Comparison of ENCODE assay signal across 1 cellular context in the genomic region with DNA sequence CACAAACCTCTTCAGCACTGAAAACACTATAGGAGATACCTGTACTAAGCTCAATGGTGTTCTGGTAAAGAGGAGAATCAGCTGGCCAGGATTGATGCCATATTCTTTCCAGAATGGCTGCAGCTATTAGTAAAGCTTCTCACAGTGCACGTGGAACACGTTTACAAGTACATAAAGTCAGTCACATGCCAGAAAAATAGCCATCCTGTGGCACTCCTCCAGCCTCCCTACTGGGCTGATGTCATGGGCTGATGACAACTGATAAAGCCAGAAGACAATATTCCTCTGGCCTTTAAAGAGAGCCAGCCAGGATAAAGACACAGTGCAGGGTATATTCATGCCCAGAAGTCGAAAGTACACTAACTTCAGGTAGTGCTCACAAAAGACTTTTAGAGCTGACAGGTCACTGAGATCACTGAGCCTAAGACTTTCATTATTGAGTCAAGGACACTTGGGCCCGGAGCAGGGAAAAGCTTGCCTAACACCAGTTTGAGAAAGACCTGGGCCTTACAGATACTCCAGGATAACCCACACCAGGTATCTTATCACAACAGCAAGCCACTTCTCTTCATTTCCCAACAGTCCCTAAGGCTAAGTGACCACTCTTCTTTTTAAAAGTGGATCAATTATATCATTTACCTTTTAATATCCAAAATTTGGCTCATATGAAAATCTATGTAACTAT.
A peak's percentile ranks its signal among the peaks of the same experiment; 100 is the strongest.
TF ChIP-seq lines count a peak whose summit lies in the region.

No MANE protein-coding gene starts in this region.

TF ChIP-seq in K562, 482 proteins besides CTCF, POLR2A, EP300 and RAD21 (continued from another document and continues in another):
- TF ChIP-seq, protein P1, sequence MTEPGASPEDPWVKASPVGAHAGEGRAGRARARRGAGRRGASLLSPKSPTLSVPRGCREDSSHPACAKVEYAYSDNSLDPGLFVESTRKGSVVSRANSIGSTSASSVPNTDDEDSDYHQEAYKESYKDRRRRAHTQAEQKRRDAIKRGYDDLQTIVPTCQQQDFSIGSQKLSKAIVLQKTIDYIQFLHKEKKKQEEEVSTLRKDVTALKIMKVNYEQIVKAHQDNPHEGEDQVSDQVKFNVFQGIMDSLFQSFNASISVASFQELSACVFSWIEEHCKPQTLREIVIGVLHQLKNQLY (CRISPR knock-in tag; conservative IDR thresholded peaks at IDR 0.05): no peak
- TF ChIP-seq GABPB1 (CRISPR knock-in tag; IDR thresholded peaks at IDR 0.05) (no peak), ZNF212 (CRISPR knock-in tag; IDR thresholded peaks at IDR 0.05) (no peak), POLR2AphosphoS5 (IDR thresholded peaks at IDR 0.05; ENCODE audit: control insufficient read depth, insufficient read depth, low read depth, low read length) (0 out of 2 replicates have a peak, but pooled peaks have one; percentile 19), ZNF76 (CRISPR knock-in tag; IDR thresholded peaks at IDR 0.05; ENCODE audit: borderline replicate concordance) (no peak), KAT2B (IDR thresholded peaks at IDR 0.05; ENCODE audit: low read depth, low read length) (no peak), THRAP3 (IDR thresholded peaks at IDR 0.05; ENCODE audit: borderline replicate concordance) (no peak), PRPF4 (IDR thresholded peaks at IDR 0.05; ENCODE audit: insufficient read depth, low read depth, low read length, poor library complexity, severe bottlenecking) (no peak), ZNF24 (IDR thresholded peaks at IDR 0.05) (no peak), BHLHE40 (IDR thresholded peaks at IDR 0.05; ENCODE audit: low read length) (peak; percentile 89), RBM22 (IDR thresholded peaks at IDR 0.05; ENCODE audit: low read depth, low read length, poor library complexity, severe bottlenecking) (no peak), NFIX (CRISPR knock-in tag; IDR thresholded peaks at IDR 0.05; ENCODE audit: low read depth) (no peak), KDM4B (IDR thresholded peaks at IDR 0.05; ENCODE audit: borderline replicate concordance in 2 of 2, low read depth in 1 of 2) (no peak), E2F3 (CRISPR knock-in tag; IDR thresholded peaks at IDR 0.05) (no peak)
- TF ChIP-seq, protein P2, sequence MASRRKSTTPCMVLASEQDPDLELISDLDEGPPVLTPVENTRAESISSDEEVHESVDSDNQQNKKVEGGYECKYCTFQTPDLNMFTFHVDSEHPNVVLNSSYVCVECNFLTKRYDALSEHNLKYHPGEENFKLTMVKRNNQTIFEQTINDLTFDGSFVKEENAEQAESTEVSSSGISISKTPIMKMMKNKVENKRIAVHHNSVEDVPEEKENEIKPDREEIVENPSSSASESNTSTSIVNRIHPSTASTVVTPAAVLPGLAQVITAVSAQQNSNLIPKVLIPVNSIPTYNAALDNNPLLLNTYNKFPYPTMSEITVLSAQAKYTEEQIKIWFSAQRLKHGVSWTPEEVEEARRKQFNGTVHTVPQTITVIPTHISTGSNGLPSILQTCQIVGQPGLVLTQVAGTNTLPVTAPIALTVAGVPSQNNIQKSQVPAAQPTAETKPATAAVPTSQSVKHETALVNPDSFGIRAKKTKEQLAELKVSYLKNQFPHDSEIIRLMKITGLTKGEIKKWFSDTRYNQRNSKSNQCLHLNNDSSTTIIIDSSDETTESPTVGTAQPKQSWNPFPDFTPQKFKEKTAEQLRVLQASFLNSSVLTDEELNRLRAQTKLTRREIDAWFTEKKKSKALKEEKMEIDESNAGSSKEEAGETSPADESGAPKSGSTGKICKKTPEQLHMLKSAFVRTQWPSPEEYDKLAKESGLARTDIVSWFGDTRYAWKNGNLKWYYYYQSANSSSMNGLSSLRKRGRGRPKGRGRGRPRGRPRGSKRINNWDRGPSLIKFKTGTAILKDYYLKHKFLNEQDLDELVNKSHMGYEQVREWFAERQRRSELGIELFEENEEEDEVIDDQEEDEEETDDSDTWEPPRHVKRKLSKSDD (conservative IDR thresholded peaks at IDR 0.05; ENCODE audit: low read length): no peak
- TF ChIP-seq, protein P3, sequence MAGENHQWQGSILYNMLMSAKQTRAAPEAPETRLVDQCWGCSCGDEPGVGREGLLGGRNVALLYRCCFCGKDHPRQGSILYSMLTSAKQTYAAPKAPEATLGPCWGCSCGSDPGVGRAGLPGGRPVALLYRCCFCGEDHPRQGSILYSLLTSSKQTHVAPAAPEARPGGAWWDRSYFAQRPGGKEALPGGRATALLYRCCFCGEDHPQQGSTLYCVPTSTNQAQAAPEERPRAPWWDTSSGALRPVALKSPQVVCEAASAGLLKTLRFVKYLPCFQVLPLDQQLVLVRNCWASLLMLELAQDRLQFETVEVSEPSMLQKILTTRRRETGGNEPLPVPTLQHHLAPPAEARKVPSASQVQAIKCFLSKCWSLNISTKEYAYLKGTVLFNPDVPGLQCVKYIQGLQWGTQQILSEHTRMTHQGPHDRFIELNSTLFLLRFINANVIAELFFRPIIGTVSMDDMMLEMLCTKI (IDR thresholded peaks at IDR 0.05; ENCODE audit: partially characterized antibody): no peak
- TF ChIP-seq, protein P4, sequence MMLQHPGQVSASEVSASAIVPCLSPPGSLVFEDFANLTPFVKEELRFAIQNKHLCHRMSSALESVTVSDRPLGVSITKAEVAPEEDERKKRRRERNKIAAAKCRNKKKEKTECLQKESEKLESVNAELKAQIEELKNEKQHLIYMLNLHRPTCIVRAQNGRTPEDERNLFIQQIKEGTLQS (IDR thresholded peaks at IDR 0.05): peak; percentile 83
- TF ChIP-seq, protein P4 (CRISPR knock-in tag; conservative IDR thresholded peaks at IDR 0.05): no peak
- TF ChIP-seq, protein P5, sequence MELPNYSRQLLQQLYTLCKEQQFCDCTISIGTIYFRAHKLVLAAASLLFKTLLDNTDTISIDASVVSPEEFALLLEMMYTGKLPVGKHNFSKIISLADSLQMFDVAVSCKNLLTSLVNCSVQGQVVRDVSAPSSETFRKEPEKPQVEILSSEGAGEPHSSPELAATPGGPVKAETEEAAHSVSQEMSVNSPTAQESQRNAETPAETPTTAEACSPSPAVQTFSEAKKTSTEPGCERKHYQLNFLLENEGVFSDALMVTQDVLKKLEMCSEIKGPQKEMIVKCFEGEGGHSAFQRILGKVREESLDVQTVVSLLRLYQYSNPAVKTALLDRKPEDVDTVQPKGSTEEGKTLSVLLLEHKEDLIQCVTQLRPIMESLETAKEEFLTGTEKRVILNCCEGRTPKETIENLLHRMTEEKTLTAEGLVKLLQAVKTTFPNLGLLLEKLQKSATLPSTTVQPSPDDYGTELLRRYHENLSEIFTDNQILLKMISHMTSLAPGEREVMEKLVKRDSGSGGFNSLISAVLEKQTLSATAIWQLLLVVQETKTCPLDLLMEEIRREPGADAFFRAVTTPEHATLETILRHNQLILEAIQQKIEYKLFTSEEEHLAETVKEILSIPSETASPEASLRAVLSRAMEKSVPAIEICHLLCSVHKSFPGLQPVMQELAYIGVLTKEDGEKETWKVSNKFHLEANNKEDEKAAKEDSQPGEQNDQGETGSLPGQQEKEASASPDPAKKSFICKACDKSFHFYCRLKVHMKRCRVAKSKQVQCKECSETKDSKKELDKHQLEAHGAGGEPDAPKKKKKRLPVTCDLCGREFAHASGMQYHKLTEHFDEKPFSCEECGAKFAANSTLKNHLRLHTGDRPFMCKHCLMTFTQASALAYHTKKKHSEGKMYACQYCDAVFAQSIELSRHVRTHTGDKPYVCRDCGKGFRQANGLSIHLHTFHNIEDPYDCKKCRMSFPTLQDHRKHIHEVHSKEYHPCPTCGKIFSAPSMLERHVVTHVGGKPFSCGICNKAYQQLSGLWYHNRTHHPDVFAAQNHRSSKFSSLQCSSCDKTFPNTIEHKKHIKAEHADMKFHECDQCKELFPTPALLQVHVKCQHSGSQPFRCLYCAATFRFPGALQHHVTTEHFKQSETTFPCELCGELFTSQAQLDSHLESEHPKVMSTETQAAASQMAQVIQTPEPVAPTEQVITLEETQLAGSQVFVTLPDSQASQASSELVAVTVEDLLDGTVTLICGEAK (IDR thresholded peaks at IDR 0.05): no peak
- TF ChIP-seq, protein P5 (CRISPR knock-in tag; IDR thresholded peaks at IDR 0.05): no peak
- TF ChIP-seq, protein P6, sequence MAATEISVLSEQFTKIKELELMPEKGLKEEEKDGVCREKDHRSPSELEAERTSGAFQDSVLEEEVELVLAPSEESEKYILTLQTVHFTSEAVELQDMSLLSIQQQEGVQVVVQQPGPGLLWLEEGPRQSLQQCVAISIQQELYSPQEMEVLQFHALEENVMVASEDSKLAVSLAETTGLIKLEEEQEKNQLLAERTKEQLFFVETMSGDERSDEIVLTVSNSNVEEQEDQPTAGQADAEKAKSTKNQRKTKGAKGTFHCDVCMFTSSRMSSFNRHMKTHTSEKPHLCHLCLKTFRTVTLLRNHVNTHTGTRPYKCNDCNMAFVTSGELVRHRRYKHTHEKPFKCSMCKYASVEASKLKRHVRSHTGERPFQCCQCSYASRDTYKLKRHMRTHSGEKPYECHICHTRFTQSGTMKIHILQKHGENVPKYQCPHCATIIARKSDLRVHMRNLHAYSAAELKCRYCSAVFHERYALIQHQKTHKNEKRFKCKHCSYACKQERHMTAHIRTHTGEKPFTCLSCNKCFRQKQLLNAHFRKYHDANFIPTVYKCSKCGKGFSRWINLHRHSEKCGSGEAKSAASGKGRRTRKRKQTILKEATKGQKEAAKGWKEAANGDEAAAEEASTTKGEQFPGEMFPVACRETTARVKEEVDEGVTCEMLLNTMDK (IDR thresholded peaks at IDR 0.05; ENCODE audit: borderline replicate concordance, insufficient read depth, low read depth, low read length, poor library complexity, severe bottlenecking): no peak
- TF ChIP-seq, protein P7, sequence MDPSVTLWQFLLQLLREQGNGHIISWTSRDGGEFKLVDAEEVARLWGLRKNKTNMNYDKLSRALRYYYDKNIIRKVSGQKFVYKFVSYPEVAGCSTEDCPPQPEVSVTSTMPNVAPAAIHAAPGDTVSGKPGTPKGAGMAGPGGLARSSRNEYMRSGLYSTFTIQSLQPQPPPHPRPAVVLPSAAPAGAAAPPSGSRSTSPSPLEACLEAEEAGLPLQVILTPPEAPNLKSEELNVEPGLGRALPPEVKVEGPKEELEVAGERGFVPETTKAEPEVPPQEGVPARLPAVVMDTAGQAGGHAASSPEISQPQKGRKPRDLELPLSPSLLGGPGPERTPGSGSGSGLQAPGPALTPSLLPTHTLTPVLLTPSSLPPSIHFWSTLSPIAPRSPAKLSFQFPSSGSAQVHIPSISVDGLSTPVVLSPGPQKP (CRISPR knock-in tag; IDR thresholded peaks at IDR 0.05): no peak
- TF ChIP-seq, protein P8, sequence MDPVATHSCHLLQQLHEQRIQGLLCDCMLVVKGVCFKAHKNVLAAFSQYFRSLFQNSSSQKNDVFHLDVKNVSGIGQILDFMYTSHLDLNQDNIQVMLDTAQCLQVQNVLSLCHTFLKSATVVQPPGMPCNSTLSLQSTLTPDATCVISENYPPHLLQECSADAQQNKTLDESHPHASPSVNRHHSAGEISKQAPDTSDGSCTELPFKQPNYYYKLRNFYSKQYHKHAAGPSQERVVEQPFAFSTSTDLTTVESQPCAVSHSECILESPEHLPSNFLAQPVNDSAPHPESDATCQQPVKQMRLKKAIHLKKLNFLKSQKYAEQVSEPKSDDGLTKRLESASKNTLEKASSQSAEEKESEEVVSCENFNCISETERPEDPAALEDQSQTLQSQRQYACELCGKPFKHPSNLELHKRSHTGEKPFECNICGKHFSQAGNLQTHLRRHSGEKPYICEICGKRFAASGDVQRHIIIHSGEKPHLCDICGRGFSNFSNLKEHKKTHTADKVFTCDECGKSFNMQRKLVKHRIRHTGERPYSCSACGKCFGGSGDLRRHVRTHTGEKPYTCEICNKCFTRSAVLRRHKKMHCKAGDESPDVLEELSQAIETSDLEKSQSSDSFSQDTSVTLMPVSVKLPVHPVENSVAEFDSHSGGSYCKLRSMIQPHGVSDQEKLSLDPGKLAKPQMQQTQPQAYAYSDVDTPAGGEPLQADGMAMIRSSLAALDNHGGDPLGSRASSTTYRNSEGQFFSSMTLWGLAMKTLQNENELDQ (CRISPR knock-in tag; IDR thresholded peaks at IDR 0.05; ENCODE audit: borderline replicate concordance): no peak
- TF ChIP-seq, protein P9, sequence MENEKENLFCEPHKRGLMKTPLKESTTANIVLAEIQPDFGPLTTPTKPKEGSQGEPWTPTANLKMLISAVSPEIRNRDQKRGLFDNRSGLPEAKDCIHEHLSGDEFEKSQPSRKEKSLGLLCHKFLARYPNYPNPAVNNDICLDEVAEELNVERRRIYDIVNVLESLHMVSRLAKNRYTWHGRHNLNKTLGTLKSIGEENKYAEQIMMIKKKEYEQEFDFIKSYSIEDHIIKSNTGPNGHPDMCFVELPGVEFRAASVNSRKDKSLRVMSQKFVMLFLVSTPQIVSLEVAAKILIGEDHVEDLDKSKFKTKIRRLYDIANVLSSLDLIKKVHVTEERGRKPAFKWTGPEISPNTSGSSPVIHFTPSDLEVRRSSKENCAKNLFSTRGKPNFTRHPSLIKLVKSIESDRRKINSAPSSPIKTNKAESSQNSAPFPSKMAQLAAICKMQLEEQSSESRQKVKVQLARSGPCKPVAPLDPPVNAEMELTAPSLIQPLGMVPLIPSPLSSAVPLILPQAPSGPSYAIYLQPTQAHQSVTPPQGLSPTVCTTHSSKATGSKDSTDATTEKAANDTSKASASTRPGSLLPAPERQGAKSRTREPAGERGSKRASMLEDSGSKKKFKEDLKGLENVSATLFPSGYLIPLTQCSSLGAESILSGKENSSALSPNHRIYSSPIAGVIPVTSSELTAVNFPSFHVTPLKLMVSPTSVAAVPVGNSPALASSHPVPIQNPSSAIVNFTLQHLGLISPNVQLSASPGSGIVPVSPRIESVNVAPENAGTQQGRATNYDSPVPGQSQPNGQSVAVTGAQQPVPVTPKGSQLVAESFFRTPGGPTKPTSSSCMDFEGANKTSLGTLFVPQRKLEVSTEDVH (IDR thresholded peaks at IDR 0.05; ENCODE audit: low read depth, partially characterized antibody): no peak
